12 cellular contexts compared by ENCODE assay signal in the genomic region with DNA sequence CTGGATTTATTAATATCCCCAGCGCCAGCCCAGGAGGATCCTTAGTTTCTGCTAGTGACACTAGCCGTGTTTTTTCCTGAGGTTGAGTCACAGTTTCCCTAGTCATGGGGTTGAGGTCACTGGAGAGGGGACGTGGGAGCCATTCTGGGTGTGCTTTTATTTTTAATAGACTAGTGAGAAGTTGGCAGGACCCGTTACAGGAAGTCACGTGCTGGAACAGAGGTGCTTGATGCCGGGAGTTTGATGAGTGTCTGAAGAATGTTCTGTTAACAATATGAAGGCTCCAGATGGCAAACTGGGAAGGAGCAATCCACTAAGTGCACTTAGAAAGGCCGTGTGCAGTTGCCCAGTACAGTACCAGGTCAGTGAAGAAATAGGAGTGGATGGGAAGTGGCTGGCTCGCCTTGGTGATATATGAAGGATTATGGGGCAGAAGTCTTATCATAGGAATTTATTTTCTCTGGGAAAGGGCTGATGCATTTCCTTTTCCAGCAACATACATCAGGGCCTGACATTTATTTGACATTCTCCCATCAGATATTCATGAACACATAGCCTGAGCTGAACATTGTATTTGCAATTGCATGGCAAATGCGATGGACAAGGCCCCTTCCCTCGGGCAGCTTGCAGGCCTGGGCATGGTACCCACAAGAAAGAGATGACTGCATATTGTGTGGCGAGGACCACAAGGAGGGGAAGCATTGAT.
DNase-seq lines count a peak whose midpoint lies in the region; ATAC-seq, FAIRE-seq and TF ChIP-seq lines count a peak whose summit lies in the region.
"Had no signal": no experiment of that assay in that cellular context is flagged by ENCODE, and none has a peak within 500 bp of the region (broad histone marks: within the 10 kb centered on the region; RNA-seq: fewer than 3 reads in every experiment).

No MANE protein-coding gene starts in this region.

- ATAC-seq in K562 (no peak), right cardiac atrium (peak; percentile 85 to 97), upper lobe of right lung (peak; percentile 82), HG03159 (IDR thresholded peaks at IDR 0.05; ENCODE audit: unreplicated experiment) (no peak)

- POLR2A ChIA-PET in K562 (lab: Yijun Ruan, JAX) = interaction anchor here (0.8 kb wide), 1 partner anchor 615 kb away, joined by 3 read pairs; no protein-coding TSS in a partner anchor

- no peak for TF ChIP-seq EP300 in K562 (IDR thresholded peaks at IDR 0.05; ENCODE audit: low read length)

- no peak overlapping the region for H2AFZ ChIP-seq in K562 (ENCODE audit: low read depth, low read length)

- H4K20me1 ChIP-seq in K562 (replicated peaks; ENCODE audit: control insufficient read depth, insufficient read depth, low read length) = no peaks in the 10 kb centered on the region

- no peaks in the 10 kb centered on the region for H3K27me3 Mint-ChIP-seq in activated naive CD4-positive, alpha-beta T cell treated with anti-CD3 and anti-CD28 coated beads, Interleukin-2, amount 50 U/mL, for 24 hours
- H3K27me3 Mint-ChIP-seq: activated T-cell treated with anti-CD3 and anti-CD28 coated beads, Interleukin-2, amount 50 U/mL, for 24 hours had no signal

- no peak for TF ChIP-seq RAD21 in K562 (CRISPR knock-in tag; conservative IDR thresholded peaks at IDR 0.05 in 1 of 2, IDR thresholded peaks at IDR 0.05 in 1 of 2)

- peaks cover 42% of the 10 kb centered on the region for H3K4me1 Mint-ChIP-seq in activated naive CD4-positive, alpha-beta T cell treated with anti-CD3 and anti-CD28 coated beads, Interleukin-2, amount 50 U/mL, for 24 hours

- no peak for TF ChIP-seq POLR2A in K562 (conservative IDR thresholded peaks at IDR 0.05)
- no peak for TF ChIP-seq POLR2A in prostate gland (IDR thresholded peaks at IDR 0.05)

- H3K4me3 ChIP-seq in K562 (no peak overlapping the region), right cardiac atrium (ENCODE audit: low read length) (no peak overlapping the region), upper lobe of right lung (no peak overlapping the region), prostate gland (no peak overlapping the region)

- DNase-seq in activated naive CD4-positive, alpha-beta T cell treated with Interleukin-2 at 50 U/mL for 16 hours = no peak
- DNase-seq in K562 (ENCODE audit: extremely low read depth in 1 of 4, low spot score in 3 of 4) (no peak), right cardiac atrium (peak; percentile 65 to 71 (median 66)), upper lobe of right lung (no peak), GM03348 (ENCODE audit: low spot score) (no peak), prostate gland (ENCODE audit: low spot score) (no peak)
- DNase-seq: activated T-cell treated with anti-CD3 and anti-CD28 coated beads, Interleukin-2, amount 50 U/mL, for 24 hours; AML-193; foreskin melanocyte had no signal

- in situ Hi-C loops in K562 (cut with MboI) = no loop called here

- H3K9me3 ChIP-seq in K562 (replicated peaks; ENCODE audit: control insufficient read depth, insufficient read depth, low read depth, low read length) (no peaks in the 10 kb centered on the region), right cardiac atrium (ENCODE audit: control insufficient read depth, low read length) (no peaks in the 10 kb centered on the region), upper lobe of right lung (no peaks in the 10 kb centered on the region), prostate gland (no peaks in the 10 kb centered on the region)

- H3K27ac ChIP-seq in K562 (ENCODE audit: extremely low read depth, low read depth, low read length) (no peak overlapping the region), right cardiac atrium (ENCODE audit: low read length) (peak overlapping the region; percentile 76), upper lobe of right lung (no peak overlapping the region), prostate gland (no peak overlapping the region)

- no peaks in the 10 kb centered on the region for H3K79me2 ChIP-seq in K562 (ENCODE audit: control insufficient read depth, insufficient read depth, low read length)

- TF ChIP-seq CTCF in K562 (IDR thresholded peaks at IDR 0.05 in 2 of 3, conservative IDR thresholded peaks at IDR 0.05 in 1 of 3; ENCODE audit: insufficient read depth in 2 of 3, low read depth in 1 of 3, low read length in 3 of 3) = no peak
- no peak for TF ChIP-seq CTCF in upper lobe of right lung (IDR thresholded peaks at IDR 0.05)
- TF ChIP-seq CTCF in prostate gland (IDR thresholded peaks at IDR 0.05) = no peak

- CTCF ChIA-PET in K562 (lab: Yijun Ruan, JAX; ENCODE audit: low intra/inter-chr PET ratio) = no interaction called here

- no peak overlapping the region for H3K4me2 ChIP-seq in K562 (ENCODE audit: insufficient read depth, low read length)

- H3K27me3 ChIP-seq in K562 (ENCODE audit: control insufficient read depth in 2 of 2, insufficient read depth in 2 of 2, low read length in 2 of 2) (peaks cover 11 to 32% of the 10 kb centered on the region in 2 experiments; a peak in 3 of 5 replicates), right cardiac atrium (ENCODE audit: control insufficient read depth, insufficient read depth) (no peaks in the 10 kb centered on the region), upper lobe of right lung (no peaks in the 10 kb centered on the region), prostate gland (replicated peaks; ENCODE audit: insufficient read depth) (peaks cover 2% of the 10 kb centered on the region)

- H3K4me3 Mint-ChIP-seq in activated naive CD4-positive, alpha-beta T cell treated with anti-CD3 and anti-CD28 coated beads, Interleukin-2, amount 50 U/mL, for 24 hours = no peak overlapping the region
- H3K4me3 Mint-ChIP-seq: activated T-cell treated with anti-CD3 and anti-CD28 coated beads, Interleukin-2, amount 50 U/mL, for 24 hours had no signal

- FAIRE-seq in K562 (lab: Jason Lieb, UNC) = no peak
- FAIRE-seq: H1 had no signal

- peak overlapping the region; percentile 31 for H3K27ac Mint-ChIP-seq in activated naive CD4-positive, alpha-beta T cell treated with anti-CD3 and anti-CD28 coated beads, Interleukin-2, amount 50 U/mL, for 24 hours
- H3K27ac Mint-ChIP-seq: activated T-cell treated with anti-CD3 and anti-CD28 coated beads, Interleukin-2, amount 50 U/mL, for 24 hours had no signal

- no peak overlapping the region for H3K9ac ChIP-seq in K562 (ENCODE audit: insufficient read depth in 1 of 2, low read depth in 2 of 2, low read length in 2 of 2)

- no peaks in the 10 kb centered on the region for H3K4me1 ChIP-seq in K562 (replicated peaks in 1 of 2; ENCODE audit: control insufficient read depth in 2 of 2, insufficient read depth in 2 of 2, low read length in 2 of 2)
- H3K4me1 ChIP-seq in right cardiac atrium (ENCODE audit: control insufficient read depth, insufficient read depth, low read length) = peaks cover 5% of the 10 kb centered on the region
- H3K4me1 ChIP-seq in upper lobe of right lung = no peaks in the 10 kb centered on the region
- no peaks in the 10 kb centered on the region for H3K4me1 ChIP-seq in prostate gland (replicated peaks)

- no TSS peak for BruUV-seq in K562 (replicated peaks; lab: Mats Ljungman, UMichigan)

- H3K9me1 ChIP-seq in K562 (ENCODE audit: control insufficient read depth, insufficient read depth, low read length) = no peaks in the 10 kb centered on the region

- intact Hi-C loops in K562 (cut with micrococcal nuclease) (no loop called here), right cardiac atrium (cut with DNase I) (no loop called here), upper lobe of right lung (cut with DNase I) (no loop called here), prostate gland (cut with DNase I) (no loop called here)

- H3K36me3 Mint-ChIP-seq in activated naive CD4-positive, alpha-beta T cell treated with anti-CD3 and anti-CD28 coated beads, Interleukin-2, amount 50 U/mL, for 24 hours = no peaks in the 10 kb centered on the region

- no peaks in the 10 kb centered on the region for H3K9me3 Mint-ChIP-seq in activated naive CD4-positive, alpha-beta T cell treated with anti-CD3 and anti-CD28 coated beads, Interleukin-2, amount 50 U/mL, for 24 hours
- H3K9me3 Mint-ChIP-seq: activated T-cell treated with anti-CD3 and anti-CD28 coated beads, Interleukin-2, amount 50 U/mL, for 24 hours had no signal

- H3K36me3 ChIP-seq in K562 (ENCODE audit: control insufficient read depth, insufficient read depth, low read length) (no peaks in the 10 kb centered on the region), upper lobe of right lung (no peaks in the 10 kb centered on the region), prostate gland (no peaks in the 10 kb centered on the region)

- WGBS in K562 (ENCODE audit: insufficient coverage, low coverage, missing lambda C conversion rate) = 2% methylated on average over 11 of the region's 11 CpGs
- WGBS in right cardiac atrium = 39% methylated on average over 11 of the region's 11 CpGs
- 52% methylated on average over 11 of the region's 11 CpGs for WGBS in prostate gland

TF ChIP-seq in K562, 482 proteins besides CTCF, POLR2A, EP300 and RAD21:
- no peak for TF ChIP-seq KAT7 (CRISPR knock-in tag; IDR thresholded peaks at IDR 0.05; ENCODE audit: borderline replicate concordance)
- no peak for TF ChIP-seq PHF8 (IDR thresholded peaks at IDR 0.05; ENCODE audit: borderline replicate concordance, low read length)
- TF ChIP-seq ZNF589 (CRISPR knock-in tag; IDR thresholded peaks at IDR 0.05; ENCODE audit: low read depth) = no peak
- TF ChIP-seq BHLHE40 (IDR thresholded peaks at IDR 0.05; ENCODE audit: low read length) = peak; percentile 29; the same call in 1 of the 2 replicates
- peak; percentile 23 for TF ChIP-seq TFE3 (CRISPR knock-in tag; IDR thresholded peaks at IDR 0.05)
TF ChIP-seq in K562: peak in this region for 2.

Comparison
In these comparisons a context has a peak if more than half of its experiments do, and no peak if none do; other contexts are left out.
1. DNase-seq: peak in right cardiac atrium (3 of 3); none in activated naive CD4-positive, alpha-beta T cell treated with Interleukin-2 at 50 U/mL for 16 hours (single experiment), K562 (0 of 4), upper lobe of right lung (single experiment), GM03348 (single experiment) and prostate gland (single experiment).
2. ATAC-seq: peak in right cardiac atrium (2 of 2) and upper lobe of right lung (single experiment); none in K562 (single experiment) and HG03159 (single experiment).